Comparison of ENCODE assay signal across 13 cellular contexts in the genomic region with DNA sequence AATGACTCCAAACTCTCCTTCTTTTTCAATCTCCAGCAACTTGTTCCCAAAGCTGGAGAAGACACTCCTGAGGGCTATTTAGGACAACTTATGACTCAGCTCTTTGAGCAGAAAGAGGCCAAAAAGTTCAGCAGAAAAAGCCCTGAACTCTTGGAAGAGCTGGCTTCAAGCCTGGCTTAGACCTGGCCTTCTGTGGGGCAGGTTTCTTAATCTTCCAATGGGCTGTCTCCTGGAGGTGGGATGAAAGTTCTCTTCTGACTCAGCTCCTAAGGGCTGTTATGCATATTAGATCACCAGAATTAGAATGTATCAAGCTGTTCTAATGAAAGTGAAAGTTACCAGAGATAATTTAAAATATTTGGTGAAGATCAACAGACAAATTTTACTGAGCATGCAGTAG.
"Had no signal": no experiment of that assay in that cellular context is flagged by ENCODE, and none has a peak within 500 bp of the region (broad histone marks: within the 10 kb centered on the region; RNA-seq: fewer than 3 reads in every experiment).

No MANE protein-coding gene starts in this region.

- H3K9me3 ChIP-seq: right atrium auricular region, upper lobe of left lung had no signal

- ATAC-seq: activated CD8-positive, alpha-beta T cell treated with anti-CD3 and anti-CD28 coated beads for 36 hours; activated T-cell treated with anti-CD3 and anti-CD28 coated beads, Interleukin-2, amount 50 U/mL, for 4 hours; stimulated activated naive CD8-positive, alpha-beta T cell treated with anti-CD3 and anti-CD28 coated beads, Interleukin-15, Interleukin-2, amounts not matched to agents 100 U/mL and 50 U/mL, for 24 hours; T-helper 17 cell; WTC11 had no signal

- H3K4me1 ChIP-seq: right atrium auricular region, upper lobe of left lung had no signal

- H3K27me3 ChIP-seq: dorsolateral prefrontal cortex, right atrium auricular region, upper lobe of left lung had no signal

- DNase-seq: activated CD4-positive, alpha-beta T cell treated with anti-CD3 and anti-CD28 coated beads for 4 hours; activated CD8-positive, alpha-beta T cell treated with anti-CD3 and anti-CD28 coated beads for 36 hours; activated effector memory CD4-positive, alpha-beta T cell treated with Interleukin-2 at 50 U/mL for 16 hours; activated T-cell treated with anti-CD3 and anti-CD28 coated beads, Interleukin-2, amount 50 U/mL, for 4 hours; dorsolateral prefrontal cortex; endodermal cell; nucleus accumbens; stimulated activated naive CD8-positive, alpha-beta T cell treated with anti-CD3 and anti-CD28 coated beads, Interleukin-15, Interleukin-2, amounts not matched to agents 100 U/mL and 50 U/mL, for 24 hours; T-helper 17 cell; upper lobe of left lung had no signal

- H3K27ac ChIP-seq: dorsolateral prefrontal cortex, right atrium auricular region, upper lobe of left lung had no signal

- H3K4me2 ChIP-seq: smooth muscle cell had no signal

- H3K36me3 ChIP-seq: right atrium auricular region, upper lobe of left lung had no signal

- H3K4me3 ChIP-seq: dorsolateral prefrontal cortex, right atrium auricular region, smooth muscle cell, upper lobe of left lung had no signal
